In genomic region chr14:63726499-63726898, GRCh38 we compare ENCODE assay signal across 8 cellular contexts. TPM values are rescaled to one million over a fixed set of nuclear protein-coding genes. Genes with fewer than 3 reads are reported as not detected.
DNase-seq lines count a peak whose midpoint lies in the region; ATAC-seq and TF ChIP-seq lines count a peak whose summit lies in the region.

No MANE protein-coding gene starts in this region.

- H3K27ac ChIP-seq in right atrium auricular region: peak overlapping the region in 1 of 2 donors; percentile 90
- H3K27ac ChIP-seq in mesodermal cell (ENCODE audit: low read depth, low read length, severe bottlenecking): no peak overlapping the region

- no peaks in the 10 kb centered on the region for H3K36me3 ChIP-seq in right atrium auricular region
- H3K36me3 ChIP-seq in mesodermal cell (ENCODE audit: control insufficient read depth, insufficient read depth, low read length): no peaks in the 10 kb centered on the region

- intact Hi-C loops in left cardiac atrium (cut with DNase I): loop anchor here in 1 of 2 donors (10.0 kb wide), 1 partner anchor 82 kb away; the partner anchor contains the start of gene WDR89

- DNase-seq in right atrium auricular region (ENCODE audit: low spot score): no peak
- no peak for DNase-seq in left cardiac atrium
- DNase-seq in astrocyte of the spinal cord (ENCODE audit: low read depth, low spot score): peak; percentile 8
- DNase-seq in RPMI8226: no peak
- DNase-seq in NCI-H1436 treated with DMSO at 0.1 percent for 48 hours (lab: John Stamatoyannopoulos, UW): no peak

- no peaks in the 10 kb centered on the region for H3K9me3 ChIP-seq in right atrium auricular region
- no peaks in the 10 kb centered on the region for H3K9me3 ChIP-seq in mesodermal cell (ENCODE audit: control insufficient read depth, low read length)

- TF ChIP-seq CTCF in right atrium auricular region (IDR thresholded peaks at IDR 0.05) (no peak), astrocyte of the spinal cord (IDR thresholded peaks at IDR 0.05; ENCODE audit: low read depth, low read length) (no peak)

- no peaks in the 10 kb centered on the region for H3K27me3 ChIP-seq in right atrium auricular region

- no peak for ATAC-seq in left cardiac atrium
- no peak for ATAC-seq in GM21717 (IDR thresholded peaks at IDR 0.05; ENCODE audit: unreplicated experiment)
- no peak for ATAC-seq in GM21619 (IDR thresholded peaks at IDR 0.05; ENCODE audit: unreplicated experiment)

- H3K4me3 ChIP-seq in right atrium auricular region (peak overlapping the region; percentile 95 to 97), astrocyte of the spinal cord (ENCODE audit: low read depth, low read length) (peak overlapping the region; percentile 93), mesodermal cell (ENCODE audit: extremely low read depth, insufficient read depth, low read length, poor library complexity, severe bottlenecking) (peak overlapping the region; percentile 76)

- in situ Hi-C loops in astrocyte of the spinal cord (cut with HindIII; ENCODE audit: low sequenced_read_pairs): no loop called here

- peaks cover 0 to 24% of the 10 kb centered on the region in 2 donors for H3K4me1 ChIP-seq in right atrium auricular region
- peaks cover 3% of the 10 kb centered on the region for H3K4me1 ChIP-seq in mesodermal cell (ENCODE audit: control insufficient read depth, insufficient read depth, low read length, poor library complexity, severe bottlenecking)

- WGBS in mesodermal cell (ENCODE audit: insufficient coverage in 2 of 2), 2 experiments: 15 to 30% methylated on average over 4 of the region's 5 CpGs

RNA-seq across cellular contexts. Expression of gene SGPP1, which starts 1.4 kb away (rescaled TPM):
- total RNA-seq in right atrium auricular region (1 to 10 TPM; 9.1 to 9.3 TPM), left cardiac atrium (1 to 10 TPM; 7.3 to 8.6 TPM)
- polyA plus RNA-seq in mesodermal cell (2013, experiment 1 of 2): 10.2 TPM
- 13.7 TPM for polyA plus RNA-seq in mesodermal cell (2013, experiment 2 of 2)
